In genomic region chr12:86249276-86249675, GRCh38 we compare ENCODE assay signal across 38 cellular contexts. TPM values are rescaled to one million over a fixed set of nuclear protein-coding genes. Genes with fewer than 3 reads are reported as not detected.
"Had no signal": no experiment of that assay in that cellular context is flagged by ENCODE, and none has a peak within 500 bp of the region (broad histone marks: within the 10 kb centered on the region; RNA-seq: fewer than 3 reads in every experiment).

No MANE protein-coding gene starts in this region.

- H3K36me3 ChIP-seq: ascending aorta, cardiac muscle cell, MG63, Peyer's patch, SJSA1, WERI-Rb-1 had no signal

- ATAC-seq: activated T-cell treated with anti-CD3 and anti-CD28 coated beads, Interleukin-2, amount 50 U/mL, for 72 hours; activated T-helper 17 cell treated with anti-CD3 and anti-CD28 coated beads, Interleukin-2, amount 50 U/mL, for 72 hours had no signal

- H3K9me3 ChIP-seq: ascending aorta, MG63, Peyer's patch, SJSA1 had no signal

- H3K4me3 Mint-ChIP-seq: activated CD4-positive, alpha-beta memory T cell treated with anti-CD3 and anti-CD28 coated beads, Interleukin-2, amount 10 ng/mL, durations not matched to agents 7 days and 5 days; activated naive CD8-positive, alpha-beta T cell treated with anti-CD3 and anti-CD28 coated beads, Interleukin-2, amount 10 ng/mL, durations not matched to agents 7 days and 5 days; activated T-cell treated with anti-CD3 and anti-CD28 coated beads, Interleukin-2, amount 50 U/mL, for 72 hours; activated T-helper 17 cell treated with anti-CD3 and anti-CD28 coated beads, Interleukin-2, amount 50 U/mL, for 72 hours; central memory CD8-positive, alpha-beta T cell had no signal

- H3K36me3 Mint-ChIP-seq: activated naive CD8-positive, alpha-beta T cell treated with anti-CD3 and anti-CD28 coated beads, Interleukin-2, amount 10 ng/mL, durations not matched to agents 7 days and 5 days had no signal

- DNase-seq: activated CD4-positive, alpha-beta memory T cell treated with anti-CD3 and anti-CD28 coated beads, Interleukin-2, amount 10 ng/mL, durations not matched to agents 7 days and 5 days; activated CD4-positive, alpha-beta T cell treated with anti-CD3 and anti-CD28 coated beads for 1 hour; activated CD4-positive, alpha-beta T cell treated with anti-CD3 and anti-CD28 coated beads for 48 hours; activated CD4-positive, CD25-positive, alpha-beta regulatory T cell; activated effector memory CD4-positive, alpha-beta T cell treated with anti-CD3 and anti-CD28 coated beads, Interleukin-2, amount 50 U/mL, for 16 hours; activated naive CD4-positive, alpha-beta T cell; activated naive CD4-positive, alpha-beta T cell treated with anti-CD3 and anti-CD28 coated beads, Interleukin-2, amount 50 U/mL, for 16 hours; activated naive CD8-positive, alpha-beta T cell treated with anti-CD3 and anti-CD28 coated beads, Interleukin-2, amount 10 ng/mL, durations not matched to agents 7 days and 5 days; activated T-cell treated with anti-CD3 and anti-CD28 coated beads, Interleukin-2, amount 50 U/mL, for 1 hour; activated T-cell treated with anti-CD3 and anti-CD28 coated beads, Interleukin-2, amount 50 U/mL, for 72 hours; amygdala; Kasumi-1; KG1; NCI-H1048; NCI-H1105 treated with DMSO at 0.1 percent for 48 hours; NCI-H1436; NCI-H1694; NCI-H1930; NCI-H2081 treated with DMSO at 0.1 percent for 48 hours; NCI-H345; NCI-H524 treated with DMSO at 0.1 percent for 48 hours; NK-92 treated with Interleukin-12 subunit alpha and Interleukin-12 subunit beta, amount 100 ng/mL, for 24 hours; PC-3; Peyer's patch; RPMI8226; SHP77 treated with DMSO at 0.1 percent for 48 hours; SW 1271; T-helper 1 cell; T-helper 2 cell; T-helper 9 cell; WERI-Rb-1 had no signal

- H3K9me3 Mint-ChIP-seq: activated naive CD8-positive, alpha-beta T cell treated with anti-CD3 and anti-CD28 coated beads, Interleukin-2, amount 10 ng/mL, durations not matched to agents 7 days and 5 days had no signal

- H3K27ac Mint-ChIP-seq: activated CD4-positive, alpha-beta memory T cell treated with anti-CD3 and anti-CD28 coated beads, Interleukin-2, amount 10 ng/mL, durations not matched to agents 7 days and 5 days; activated naive CD8-positive, alpha-beta T cell treated with anti-CD3 and anti-CD28 coated beads, Interleukin-2, amount 10 ng/mL, durations not matched to agents 7 days and 5 days; activated T-cell treated with anti-CD3 and anti-CD28 coated beads, Interleukin-2, amount 50 U/mL, for 72 hours; activated T-helper 17 cell treated with anti-CD3 and anti-CD28 coated beads, Interleukin-2, amount 50 U/mL, for 72 hours had no signal

- H3K4me3 ChIP-seq: ascending aorta, cardiac muscle cell, MG63, Peyer's patch, SJSA1 had no signal

- H3K27me3 Mint-ChIP-seq: activated CD4-positive, alpha-beta memory T cell treated with anti-CD3 and anti-CD28 coated beads, Interleukin-2, amount 10 ng/mL, durations not matched to agents 7 days and 5 days; activated naive CD8-positive, alpha-beta T cell treated with anti-CD3 and anti-CD28 coated beads, Interleukin-2, amount 10 ng/mL, durations not matched to agents 7 days and 5 days; activated T-helper 17 cell treated with anti-CD3 and anti-CD28 coated beads, Interleukin-2, amount 50 U/mL, for 72 hours; central memory CD8-positive, alpha-beta T cell had no signal

- H3K27ac ChIP-seq: ascending aorta, cardiac muscle cell, Peyer's patch, SJSA1, WERI-Rb-1 had no signal

- H3K27me3 ChIP-seq: ascending aorta, cardiac muscle cell, MG63, Peyer's patch, SJSA1 had no signal

- H3K4me1 ChIP-seq: ascending aorta, Peyer's patch, SJSA1 had no signal

- H3K4me1 Mint-ChIP-seq: activated CD4-positive, alpha-beta memory T cell treated with anti-CD3 and anti-CD28 coated beads, Interleukin-2, amount 10 ng/mL, durations not matched to agents 7 days and 5 days; activated naive CD8-positive, alpha-beta T cell treated with anti-CD3 and anti-CD28 coated beads, Interleukin-2, amount 10 ng/mL, durations not matched to agents 7 days and 5 days; activated T-helper 17 cell treated with anti-CD3 and anti-CD28 coated beads, Interleukin-2, amount 50 U/mL, for 72 hours; central memory CD8-positive, alpha-beta T cell had no signal

RNA-seq across cellular contexts. Expression of gene MGAT4C, which starts 6.9 kb away (rescaled TPM):
- total RNA-seq: activated CD4-positive, alpha-beta memory T cell treated with anti-CD3 and anti-CD28 coated beads, Interleukin-2, amount 10 ng/mL, durations not matched to agents 7 days and 5 days; activated CD8-positive, alpha-beta memory T cell treated with anti-CD3 and anti-CD28 coated beads for 36 hours; activated naive CD8-positive, alpha-beta T cell treated with anti-CD3 and anti-CD28 coated beads, Interleukin-2, amount 10 ng/mL, durations not matched to agents 7 days and 5 days; activated T-cell treated with anti-CD3 and anti-CD28 coated beads, Interleukin-2, amount 50 U/mL, for 72 hours; activated T-helper 17 cell treated with anti-CD3 and anti-CD28 coated beads, Interleukin-2, amount 50 U/mL, for 72 hours; ascending aorta; PC-3; SJSA1 had no signal
